1 cellular context compared by ENCODE assay signal in genomic region chr16:26717826-26718225, GRCh38.
TF ChIP-seq lines count a peak whose summit lies in the region.

No MANE protein-coding gene starts in this region.

TF ChIP-seq in GM23338, 12 proteins besides CTCF, POLR2A, EP300 and RAD21 (continued from another document):
- no peak for TF ChIP-seq ZNF462 (CRISPR knock-in tag; IDR thresholded peaks at IDR 0.05)
- TF ChIP-seq ETS1 (IDR thresholded peaks at IDR 0.05) = no peak
TF ChIP-seq in GM23338: peak in this region for 0.
